In genomic region chr3:10303105-10303504, GRCh38 we compare ENCODE assay signal across 30 cellular contexts. TPM values are rescaled to one million over a fixed set of nuclear protein-coding genes. Genes with fewer than 3 reads are reported as not detected.
"Had no signal": no experiment of that assay in that cellular context is flagged by ENCODE, and none has a peak within 500 bp of the region (broad histone marks: within the 10 kb centered on the region; RNA-seq: fewer than 3 reads in every experiment).

No MANE protein-coding gene starts in this region.

- H3K9me3 ChIP-seq: esophagus muscularis mucosa, gastroesophageal sphincter, heart left ventricle, mucosa of descending colon, prostate gland, right atrium auricular region, spleen, thoracic aorta, tibial nerve, upper lobe of left lung had no signal

- H3K4me3 ChIP-seq: coronary artery, esophagus muscularis mucosa, gastroesophageal sphincter, heart left ventricle, hepatocyte, lung, mucosa of descending colon, prostate gland, right atrium auricular region, skin epidermis, spleen, thoracic aorta, tibial nerve, upper lobe of left lung had no signal

- H3K9me3 Mint-ChIP-seq: effector memory CD8-positive, alpha-beta T cell; memory B cell; mesothelial cell of epicardium; naive B cell; natural killer cell treated with Interleukin-12 subunit alpha and Interleukin-12 subunit beta and Interleukin-15 and Interleukin-18, amount 100 ng/mL, for 72 hours; neural crest cell; stimulated activated naive B cell treated with anti-CD40 and anti-IgM and Interleukin-4, amounts not matched to agents 10 μg/mL and 1 μg/mL and 100 μg/mL, for 72 hours; stimulated activated naive CD8-positive, alpha-beta T cell treated with anti-CD3 and anti-CD28 coated beads, Interleukin-15, Interleukin-2, amounts not matched to agents 100 ng/mL and 50 ng/mL, for 24 hours had no signal

- H3K27ac Mint-ChIP-seq: memory B cell; mesothelial cell of epicardium; stimulated activated naive CD8-positive, alpha-beta T cell treated with anti-CD3 and anti-CD28 coated beads, Interleukin-15, Interleukin-2, amounts not matched to agents 100 ng/mL and 50 ng/mL, for 24 hours had no signal

- H3K4me2 ChIP-seq: hepatocyte had no signal

- FAIRE-seq: kidney had no signal

- ATAC-seq: effector memory CD8-positive, alpha-beta T cell; foreskin keratinocyte; gastroesophageal sphincter; left lobe of liver; mucosa of descending colon; natural killer cell treated with Interleukin-12 subunit alpha and Interleukin-12 subunit beta and Interleukin-15 and Interleukin-18, amount 100 ng/mL, for 72 hours; stimulated activated naive B cell treated with anti-CD40 and anti-IgM and Interleukin-4, amounts not matched to agents 10 μg/mL and 1 μg/mL and 100 μg/mL, for 72 hours had no signal

- H3K27me3 Mint-ChIP-seq: effector memory CD8-positive, alpha-beta T cell; memory B cell; naive B cell; natural killer cell treated with Interleukin-12 subunit alpha and Interleukin-12 subunit beta and Interleukin-15 and Interleukin-18, amount 100 ng/mL, for 72 hours; stimulated activated naive B cell treated with anti-CD40 and anti-IgM and Interleukin-4, amounts not matched to agents 10 μg/mL and 1 μg/mL and 100 μg/mL, for 72 hours; stimulated activated naive CD8-positive, alpha-beta T cell treated with anti-CD3 and anti-CD28 coated beads, Interleukin-15, Interleukin-2, amounts not matched to agents 100 ng/mL and 50 ng/mL, for 24 hours had no signal

- H2AFZ ChIP-seq: hepatocyte had no signal

- H3K4me3 Mint-ChIP-seq: effector memory CD8-positive, alpha-beta T cell; memory B cell; mesothelial cell of epicardium; naive B cell; natural killer cell treated with Interleukin-12 subunit alpha and Interleukin-12 subunit beta and Interleukin-15 and Interleukin-18, amount 100 ng/mL, for 72 hours; neural crest cell; stimulated activated naive B cell treated with anti-CD40 and anti-IgM and Interleukin-4, amounts not matched to agents 10 μg/mL and 1 μg/mL and 100 μg/mL, for 72 hours; stimulated activated naive CD8-positive, alpha-beta T cell treated with anti-CD3 and anti-CD28 coated beads, Interleukin-15, Interleukin-2, amounts not matched to agents 100 ng/mL and 50 ng/mL, for 24 hours had no signal

- DNase-seq: dermis blood vessel endothelial cell; effector memory CD8-positive, alpha-beta T cell; foreskin keratinocyte; heart left ventricle; kidney; mucosa of descending colon; naive B cell; nucleus accumbens; spleen; stimulated activated CD4-positive, alpha-beta T cell treated with anti-CD3 and anti-CD28 coated beads, Interleukin-4, amount 100 ng/mL, for 4 hours; stimulated activated naive B cell treated with anti-CD40 and anti-IgM and Interleukin-4, amounts not matched to agents 10 μg/mL and 1 μg/mL and 100 μg/mL, for 72 hours; upper lobe of left lung had no signal

- H3K27me3 ChIP-seq: esophagus muscularis mucosa, foreskin keratinocyte, gastroesophageal sphincter, heart left ventricle, hepatocyte, right atrium auricular region, spleen, tibial nerve, upper lobe of left lung had no signal

- H3K79me2 ChIP-seq: hepatocyte had no signal

- H3K4me1 ChIP-seq: esophagus muscularis mucosa, foreskin keratinocyte, gastroesophageal sphincter, heart left ventricle, prostate gland, right atrium auricular region, tibial nerve, upper lobe of left lung had no signal

- H3K4me1 Mint-ChIP-seq: mesothelial cell of epicardium, neural crest cell had no signal

- H3K27ac ChIP-seq: coronary artery, esophagus muscularis mucosa, foreskin keratinocyte, gastroesophageal sphincter, heart left ventricle, hepatocyte, prostate gland, right atrium auricular region, skin epidermis, spleen, thoracic aorta, tibial nerve, upper lobe of left lung had no signal

RNA-seq across cellular contexts. Expression of gene GHRL, which starts 10.4 kb away (rescaled TPM):
- total RNA-seq: epithelial cell of proximal tubule, fibroblast of lung, foreskin keratinocyte, right atrium auricular region had no signal
- polyA plus RNA-seq: foreskin keratinocyte had no signal
